In the genomic region with DNA sequence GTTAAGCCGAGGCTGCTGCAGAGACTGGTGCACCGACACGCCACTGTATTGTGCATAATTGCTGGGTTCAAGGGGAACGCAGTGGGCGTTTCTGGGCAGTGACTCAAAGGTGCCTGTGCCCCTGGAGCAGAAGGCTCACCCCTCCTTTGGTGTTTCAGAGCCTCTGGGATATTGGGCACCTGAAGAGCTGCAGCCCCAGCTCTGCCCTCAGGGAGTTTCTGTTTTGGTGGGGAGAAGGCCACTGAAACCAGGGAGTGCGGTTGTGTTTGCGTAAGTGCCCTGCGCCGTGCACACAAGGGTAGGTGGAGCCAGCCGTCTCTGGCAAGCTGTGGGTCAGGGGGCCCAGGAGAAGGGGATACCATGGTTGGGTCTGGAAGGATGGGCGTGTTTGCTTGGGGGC, we compare ENCODE assay signal across 5 cellular contexts. TPM values are rescaled to one million over a fixed set of nuclear protein-coding genes. Genes with fewer than 3 reads are reported as not detected.
"Had no signal": no experiment of that assay in that cellular context is flagged by ENCODE, and none has a peak within 500 bp of the region (broad histone marks: within the 10 kb centered on the region; RNA-seq: fewer than 3 reads in every experiment).

No MANE protein-coding gene starts in this region.

RNA-seq across cellular contexts. Expression of gene UPK3B, which starts 34.1 kb away (rescaled TPM):
- total RNA-seq: frontal cortex, kidney epithelial cell had no signal

RNA-seq across cellular contexts. Expression of gene ZP3, which starts 51.5 kb away (rescaled TPM):
- total RNA-seq: hepatocyte, left ventricle myocardium superior, lower lobe of right lung had no signal
